In genomic region chr2:26011990-26012856, GRCh38 we compare ENCODE assay signal across 8 cellular contexts. TPM values are rescaled to one million over a fixed set of nuclear protein-coding genes. Genes with fewer than 3 reads are reported as not detected.
DNase-seq lines count a peak whose midpoint lies in the region; ATAC-seq and TF ChIP-seq lines count a peak whose summit lies in the region.

No MANE protein-coding gene starts in this region.

- H2AK5ac ChIP-seq in IMR-90 (ENCODE audit: low read depth, low read length) = peak overlapping the region; percentile 13

- BruUV-seq in A673 (replicated peaks; lab: Mats Ljungman, UMichigan) (no TSS peak), IMR-90 (replicated peaks; lab: Mats Ljungman, UMichigan) (no TSS peak)

- H3K23ac ChIP-seq in IMR-90 (ENCODE audit: low read depth, low read length) = peak overlapping the region; percentile 61

- TF ChIP-seq CTCF in A673 (conservative IDR thresholded peaks at IDR 0.05; ENCODE audit: low read depth, low read length) (no peak), IMR-90 (conservative IDR thresholded peaks at IDR 0.05; ENCODE audit: low read depth, low read length) (no peak)

- no peak for TF ChIP-seq POLR2A in IMR-90 (IDR thresholded peaks at IDR 0.05; ENCODE audit: low read depth, low read length)

- H3K9me1 ChIP-seq in IMR-90 (ENCODE audit: insufficient read depth, low read length) = peaks cover 15% of the 10 kb centered on the region

- peaks cover 21% of the 10 kb centered on the region for H3K4me1 ChIP-seq in A673 (ENCODE audit: insufficient read depth, low read length, poor library complexity, severe bottlenecking)
- peaks cover 16% of the 10 kb centered on the region for H3K4me1 ChIP-seq in IMR-90 (ENCODE audit: control insufficient read depth, insufficient read depth, low read length)

- peak; percentile 74 for ATAC-seq in IMR-90 (ENCODE audit: low read depth)
- peak; percentile 72 for ATAC-seq in left colon
- ATAC-seq in HG03469 (IDR thresholded peaks at IDR 0.05; ENCODE audit: unreplicated experiment) = no peak
- no peak for ATAC-seq in HG02623 (IDR thresholded peaks at IDR 0.05; ENCODE audit: unreplicated experiment)
- ATAC-seq in HG03442 (IDR thresholded peaks at IDR 0.05; ENCODE audit: unreplicated experiment) = no peak

- no peaks in the 10 kb centered on the region; a peak in 1 of 4 replicates for H3K79me1 ChIP-seq in IMR-90 (ENCODE audit: low read depth in 1 of 2, low read length in 2 of 2)

- in situ Hi-C loops in IMR-90 (cut with MboI; ENCODE audit: low sequenced_read_pairs) = no loop called here

- H4K91ac ChIP-seq in IMR-90 (ENCODE audit: insufficient read depth, low read depth, low read length) = peak overlapping the region; percentile 34

- H2AFZ ChIP-seq in IMR-90 (replicated peaks; ENCODE audit: low read length, poor library complexity) = peak overlapping the region; percentile 66

- no peak overlapping the region for H2AK9ac ChIP-seq in IMR-90 (replicated peaks; ENCODE audit: low read depth, low read length, poor library complexity)

- H3K4me3 ChIP-seq in A673 (ENCODE audit: low read depth, low read length, poor library complexity, severe bottlenecking) = no peak overlapping the region
- no peak overlapping the region for H3K4me3 ChIP-seq in IMR-90 (ENCODE audit: insufficient read depth, low read depth, low read length)

- intact Hi-C loops in A673 (cut with micrococcal nuclease; ENCODE audit: unreplicated experiment) = no loop called here
- intact Hi-C loops in IMR-90 (cut with micrococcal nuclease) = no loop called here
- intact Hi-C loops in left colon (cut with DNase I, micrococcal nuclease) = no loop called here

- peak overlapping the region; percentile 50; the same call in 1 of the 2 replicates for H3K14ac ChIP-seq in IMR-90 (replicated peaks; ENCODE audit: low read depth, low read length)

- peak overlapping the region; percentile 5 for H3K4me2 ChIP-seq in IMR-90 (ENCODE audit: low read depth, low read length)

- H2BK5ac ChIP-seq in IMR-90 (ENCODE audit: low read depth, low read length, poor library complexity, severe bottlenecking) = peak overlapping the region; percentile 8

- peak overlapping the region; percentile 19 for H4K5ac ChIP-seq in IMR-90 (ENCODE audit: low read depth, low read length)

- DNase-seq in A673 (ENCODE audit: low spot score) (peak; percentile 70), IMR-90 (peak; percentile 81), amniotic epithelial cell (ENCODE audit: low read depth) (peak; percentile 72), left colon (peak; percentile 40 to 81), NCI-H1092 treated with DMSO at 0.1 percent for 48 hours (lab: John Stamatoyannopoulos, UW) (no peak)

- no peaks in the 10 kb centered on the region for H3K27me3 ChIP-seq in A673 (replicated peaks; ENCODE audit: insufficient read depth, low read depth, low read length, poor library complexity)
- H3K27me3 ChIP-seq in IMR-90 (ENCODE audit: control insufficient read depth, insufficient read depth, low read length) = no peaks in the 10 kb centered on the region

- 26% methylated on average over 3 of the region's 14 CpGs; no CpG with 5 or more reads in 1 of the 2 experiments for WGBS in IMR-90 (ENCODE audit: extremely low coverage in 2 of 2, insufficient read length in 1 of 2), 2 experiments

- H4K20me1 ChIP-seq in IMR-90 (ENCODE audit: insufficient read depth, low read length) = peaks cover 5% of the 10 kb centered on the region

- peak overlapping the region; percentile 56 for H2BK120ac ChIP-seq in IMR-90 (ENCODE audit: low read depth, low read length)

- H3K9ac ChIP-seq in IMR-90 (ENCODE audit: low read depth, low read length) = no peak overlapping the region

- peaks cover 4% of the 10 kb centered on the region for H3K9me3 ChIP-seq in A673 (ENCODE audit: low read depth, low read length, poor library complexity, severe bottlenecking)
- H3K9me3 ChIP-seq in IMR-90 (ENCODE audit: control insufficient read depth, insufficient read depth, low read length) = no peaks in the 10 kb centered on the region

- no peak overlapping the region; the same call in 1 of the 2 replicates for H3K56ac ChIP-seq in IMR-90 (ENCODE audit: extremely low read depth, insufficient read depth, low read length)

- H3K27ac ChIP-seq in A673 (ENCODE audit: low read depth, low read length, poor library complexity, severe bottlenecking) (peak overlapping the region; percentile 61), IMR-90 (ENCODE audit: insufficient read depth, low read length) (peak overlapping the region; percentile 28; the same call in 1 of the 2 replicates)

- no peak for TF ChIP-seq RAD21 in IMR-90 (IDR thresholded peaks at IDR 0.05; ENCODE audit: low read length)

- POLR2A ChIA-PET in A673 (lab: Charles Lee; ENCODE audit: low non-redundant PET) (interaction anchor here (0.5 kb wide), 1 partner anchor 41 kb away, joined by 20 read pairs; no protein-coding TSS in a partner anchor), IMR-90 (lab: Charles Lee; ENCODE audit: unreplicated experiment) (no interaction called here)

- peak overlapping the region in 1 of 2 experiments; percentile 17; a peak in 1 of 4 replicates for H4K8ac ChIP-seq in IMR-90 (ENCODE audit: low read depth in 2 of 2, low read length in 2 of 2)

- H2BK20ac ChIP-seq in IMR-90 (ENCODE audit: low read depth, low read length) = peak overlapping the region; percentile 67; the same call in 1 of the 2 replicates

- peak overlapping the region; percentile 30; the same call in 1 of the 3 replicates for H2BK15ac ChIP-seq in IMR-90 (ENCODE audit: low read depth, low read length)

- dilution Hi-C loops in IMR-90 (cut with HindIII; ENCODE audit: low sequenced_read_pairs, unreplicated experiment) = no loop called here

- peak overlapping the region; percentile 57 for H3K18ac ChIP-seq in IMR-90 (ENCODE audit: low read depth, low read length)

- peak overlapping the region; percentile 24 for H3K4ac ChIP-seq in IMR-90 (ENCODE audit: low read depth, low read length)

- CTCF ChIA-PET in A673 (lab: Charles Lee) (interaction anchor here (0.6 to 2.1 kb wide), 3 partner anchors 15 to 22 kb away, joined by 3 to 8 read pairs (median 6); no protein-coding TSS in a partner anchor), IMR-90 (lab: Yijun Ruan, JAX) (interaction anchor here (0.7 to 1.1 kb wide), 2 partner anchors 12 to 37 kb away, joined by 3 read pairs; no protein-coding TSS in a partner anchor)

- no peaks in the 10 kb centered on the region for H3K36me3 ChIP-seq in A673 (ENCODE audit: insufficient read depth, low read length, poor library complexity, severe bottlenecking)
- H3K36me3 ChIP-seq in IMR-90 (ENCODE audit: control insufficient read depth, insufficient read depth, low read length) = no peaks in the 10 kb centered on the region

TF ChIP-seq in IMR-90, 13 proteins besides CTCF, POLR2A, EP300 and RAD21:
- peak; percentile 90 for TF ChIP-seq BHLHE40 (IDR thresholded peaks at IDR 0.05; ENCODE audit: low read depth, low read length)
- TF ChIP-seq MAFK (IDR thresholded peaks at IDR 0.05; ENCODE audit: low read depth, low read length) = peak; percentile 88
- TF ChIP-seq FOS (IDR thresholded peaks at IDR 0.05; ENCODE audit: low read depth, low read length) = peak; percentile 57
- TF ChIP-seq MXI1 (IDR thresholded peaks at IDR 0.05; ENCODE audit: borderline replicate concordance, low read depth, low read length) = no peak
TF ChIP-seq in IMR-90: peak in this region for 3.

RNA-seq across cellular contexts. Expression of gene RAB10, which starts 21.7 kb away (rescaled TPM):
- 135 and 140 TPM in 2 replicates for total RNA-seq in A673 (2021)
- total RNA-seq in IMR-90 (2012; rRNA removed) = 30.1 and 79.7 TPM in 2 replicates
- polyA plus RNA-seq in IMR-90 (2012; rRNA removed) = 66.5 and 77.1 TPM in 2 replicates
- polyA plus RNA-seq in IMR-90 (2012; cell fraction: cytosol; rRNA removed) = 45.2 and 71.7 TPM in 2 replicates
- polyA plus RNA-seq in IMR-90 (2012; cell fraction: nucleus; rRNA removed; ENCODE audit: low replicate concordance) = 23.0 and 23.3 TPM in 2 replicates
- total RNA-seq in left colon = 100 to 1,000 TPM; 171 to 173 TPM

RNA-seq across cellular contexts. Expression of gene KIF3C, which starts 29.9 kb away (rescaled TPM):
- total RNA-seq in A673 (2021) (39.5 and 46.2 TPM in 2 replicates), IMR-90 (2012; rRNA removed) (8.1 and 15.4 TPM in 2 replicates), left colon (1 to 10 TPM; 2.0 to 2.3 TPM)
- polyA plus RNA-seq in IMR-90 (2012; rRNA removed) = 8.3 and 9.4 TPM in 2 replicates
- polyA plus RNA-seq in IMR-90 (2012; cell fraction: cytosol; rRNA removed) = 6.1 and 8.3 TPM in 2 replicates
- polyA plus RNA-seq in IMR-90 (2012; cell fraction: nucleus; rRNA removed; ENCODE audit: low replicate concordance) = 6.6 and 6.9 TPM in 2 replicates

Comparison
In these comparisons a context has a peak if more than half of its experiments do, and no peak if none do; other contexts are left out.
1. ATAC-seq: peak in IMR-90 (single experiment) and left colon (single experiment); none in HG03469 (single experiment), HG02623 (single experiment) and HG03442 (single experiment).